1 cellular context compared by ENCODE assay signal in the genomic region with DNA sequence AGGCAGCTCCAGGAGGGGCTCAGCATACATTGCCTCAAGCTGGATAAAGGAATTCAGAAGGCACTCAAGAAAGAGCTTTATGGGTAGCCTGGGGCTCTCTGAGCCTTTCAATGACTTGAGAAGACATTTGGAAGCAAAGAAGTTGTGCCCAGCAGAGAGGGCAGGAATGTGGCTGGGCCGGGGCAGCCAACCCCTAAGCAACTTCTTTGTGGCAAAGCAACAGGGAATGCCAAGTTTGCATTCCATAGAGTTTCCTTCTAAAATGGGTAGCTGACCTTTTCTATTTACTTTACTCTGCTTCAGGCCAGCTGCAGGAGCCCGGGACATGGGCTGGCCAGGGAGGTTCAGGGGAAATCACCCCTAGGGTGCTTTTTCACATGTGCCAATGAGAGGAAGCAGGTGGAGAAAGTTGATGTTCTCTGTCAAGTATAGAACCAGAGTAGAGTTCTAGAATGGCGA.
TF ChIP-seq lines count a peak whose summit lies in the region.

No MANE protein-coding gene starts in this region.

TF ChIP-seq in SK-N-SH treated with all-trans-retinoic acid at 6 μM for 48 hours, 23 proteins besides CTCF, POLR2A, EP300 and RAD21 (continued from another document):
- TF ChIP-seq, protein P1, sequence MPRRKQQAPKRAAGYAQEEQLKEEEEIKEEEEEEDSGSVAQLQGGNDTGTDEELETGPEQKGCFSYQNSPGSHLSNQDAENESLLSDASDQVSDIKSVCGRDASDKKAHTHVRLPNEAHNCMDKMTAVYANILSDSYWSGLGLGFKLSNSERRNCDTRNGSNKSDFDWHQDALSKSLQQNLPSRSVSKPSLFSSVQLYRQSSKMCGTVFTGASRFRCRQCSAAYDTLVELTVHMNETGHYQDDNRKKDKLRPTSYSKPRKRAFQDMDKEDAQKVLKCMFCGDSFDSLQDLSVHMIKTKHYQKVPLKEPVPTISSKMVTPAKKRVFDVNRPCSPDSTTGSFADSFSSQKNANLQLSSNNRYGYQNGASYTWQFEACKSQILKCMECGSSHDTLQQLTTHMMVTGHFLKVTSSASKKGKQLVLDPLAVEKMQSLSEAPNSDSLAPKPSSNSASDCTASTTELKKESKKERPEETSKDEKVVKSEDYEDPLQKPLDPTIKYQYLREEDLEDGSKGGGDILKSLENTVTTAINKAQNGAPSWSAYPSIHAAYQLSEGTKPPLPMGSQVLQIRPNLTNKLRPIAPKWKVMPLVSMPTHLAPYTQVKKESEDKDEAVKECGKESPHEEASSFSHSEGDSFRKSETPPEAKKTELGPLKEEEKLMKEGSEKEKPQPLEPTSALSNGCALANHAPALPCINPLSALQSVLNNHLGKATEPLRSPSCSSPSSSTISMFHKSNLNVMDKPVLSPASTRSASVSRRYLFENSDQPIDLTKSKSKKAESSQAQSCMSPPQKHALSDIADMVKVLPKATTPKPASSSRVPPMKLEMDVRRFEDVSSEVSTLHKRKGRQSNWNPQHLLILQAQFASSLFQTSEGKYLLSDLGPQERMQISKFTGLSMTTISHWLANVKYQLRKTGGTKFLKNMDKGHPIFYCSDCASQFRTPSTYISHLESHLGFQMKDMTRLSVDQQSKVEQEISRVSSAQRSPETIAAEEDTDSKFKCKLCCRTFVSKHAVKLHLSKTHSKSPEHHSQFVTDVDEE (CRISPR knock-in tag; IDR thresholded peaks at IDR 0.05): no peak
- no peak for TF ChIP-seq POU6F1 (CRISPR knock-in tag; IDR thresholded peaks at IDR 0.05; ENCODE audit: borderline replicate concordance, low read depth)
- no peak for TF ChIP-seq ARNTL (CRISPR knock-in tag; IDR thresholded peaks at IDR 0.05; ENCODE audit: borderline replicate concordance, low read depth)
- TF ChIP-seq CREB5 (CRISPR knock-in tag; IDR thresholded peaks at IDR 0.05; ENCODE audit: low read depth): no peak
- no peak for TF ChIP-seq ZNF8 (CRISPR knock-in tag; IDR thresholded peaks at IDR 0.05)
- no peak for TF ChIP-seq ZNF565 (CRISPR knock-in tag; conservative IDR thresholded peaks at IDR 0.05; ENCODE audit: low read depth)
- TF ChIP-seq CSDC2 (CRISPR knock-in tag; IDR thresholded peaks at IDR 0.05): no peak
